Comparison of ENCODE assay signal across 8 cellular contexts in the genomic region with DNA sequence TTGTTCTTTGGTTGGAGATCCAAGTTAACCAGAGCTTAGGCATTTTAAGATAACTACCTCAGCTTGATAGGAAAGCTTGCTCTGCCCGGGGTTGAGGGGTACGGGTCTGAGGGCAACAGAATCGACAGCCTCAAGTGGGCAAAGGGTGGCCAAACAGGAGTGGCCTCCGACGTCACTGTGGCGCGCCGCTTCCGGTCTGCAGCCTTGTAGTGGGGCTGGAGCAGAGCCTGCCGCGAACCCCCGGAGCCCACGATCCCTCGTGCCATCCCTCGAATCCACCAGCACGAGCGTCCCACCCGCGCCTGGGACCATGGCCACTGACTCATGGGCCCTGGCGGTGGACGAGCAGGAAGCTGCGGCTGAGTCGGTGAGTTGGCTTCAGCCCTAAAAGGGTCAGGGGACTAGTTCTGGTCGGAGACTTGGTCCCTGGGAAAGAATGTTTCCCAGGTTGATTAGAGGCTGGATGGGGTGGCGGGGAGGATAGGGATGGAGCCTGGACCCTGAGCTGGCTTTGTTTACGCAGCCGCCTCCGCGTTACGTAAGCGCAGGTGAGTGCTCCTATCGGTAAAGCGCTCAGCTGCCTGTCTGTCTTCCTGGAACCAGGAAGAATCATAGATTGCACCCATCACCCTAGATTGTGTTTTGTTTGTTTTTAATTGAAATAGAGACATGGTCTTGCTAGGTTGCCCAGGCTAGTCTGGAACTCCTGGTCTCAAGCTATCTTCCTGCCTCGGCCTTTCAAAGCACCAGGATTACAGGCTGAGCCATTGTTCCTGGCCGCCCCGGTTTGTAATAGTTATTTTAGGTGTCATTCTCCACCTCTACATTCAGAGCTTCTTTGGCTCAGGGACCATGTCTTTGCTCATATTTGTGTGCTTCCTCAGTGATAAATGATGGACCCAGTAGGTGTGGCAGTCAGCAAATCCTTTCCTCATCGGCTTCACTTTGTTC. TPM values are rescaled to one million over a fixed set of nuclear protein-coding genes. Genes with fewer than 3 reads are reported as not detected.
A peak's percentile ranks its signal among the peaks of the same experiment; 100 is the strongest.
DNase-seq lines count a peak whose midpoint lies in the region; ATAC-seq and TF ChIP-seq lines count a peak whose summit lies in the region.

A gene (plus strand): TSS at position 199 of the 951 bp plus-strand sequence. CDS start 112 bp downstream, at position 311.

- TF ChIP-seq EP300 in esophagus muscularis mucosa (IDR thresholded peaks at IDR 0.05), result no peak

- H3K36me3 ChIP-seq in BLaER1 (peaks cover 24% of the 10 kb centered on the region), esophagus muscularis mucosa (peaks cover 0 to 20% (median 3%) of the 10 kb centered on the region in 4 donors), mucosa of stomach (ENCODE audit: control insufficient read depth, insufficient read depth, low read length) (no peaks in the 10 kb centered on the region)

- H3K9ac ChIP-seq in BLaER1 (peak within 1 kb of the TSS; percentile 90), mucosa of stomach (ENCODE audit: low read length) (peak within 1 kb of the TSS; percentile 100)

- WGBS in esophagus muscularis mucosa, result under 1% methylated on average over 24 of the region's 37 CpGs

- peak in 1 of 3 experiments; percentile 16 for TF ChIP-seq CTCF in esophagus muscularis mucosa (IDR thresholded peaks at IDR 0.05)

- intact Hi-C loops in esophagus muscularis mucosa (cut with DNase I), result loop anchor here (10.0 kb wide), 1 partner anchor 46 kb away; a partner anchor contains a TSS

- peak; percentile 67 for DNase-seq in HT1080 (ENCODE audit: low read depth)
- DNase-seq in OCI-M1 (lab: John Stamatoyannopoulos, UW), result peak; percentile 79
- peak; percentile 72 to 74 for DNase-seq in activated T-cell treated with anti-CD3 and anti-CD28 coated beads, Interleukin-2, amount 50 U/mL, for 48 hours
- peak; percentile 93 for DNase-seq in esophagus muscularis mucosa (ENCODE audit: extremely low spot score)
- peak; percentile 13 to 50 for DNase-seq in stimulated activated CD8-positive, alpha-beta memory T cell treated with anti-CD3 and anti-CD28 coated beads, Interleukin-7, amount 100 ng/mL, for 4 hours (ENCODE audit: low read depth in 2 of 2)

- H3K27me3 ChIP-seq in BLaER1 (no peaks in the 10 kb centered on the region), esophagus muscularis mucosa (no peaks in the 10 kb centered on the region), mucosa of stomach (ENCODE audit: control insufficient read depth, insufficient read depth, low read length) (no peaks in the 10 kb centered on the region)

- H4K20me1 ChIP-seq in BLaER1, result 0 out of 2 replicates have a peak, but pooled peaks cover 7% of the 10 kb centered on the region

- H3K4me1 ChIP-seq in BLaER1, result peaks cover 11% of the 10 kb centered on the region
- peaks cover 7 to 19% (median 19%) of the 10 kb centered on the region in 4 donors for H3K4me1 ChIP-seq in esophagus muscularis mucosa
- H3K4me1 ChIP-seq in mucosa of stomach (ENCODE audit: control insufficient read depth, insufficient read depth, low read length), result peaks cover 11% of the 10 kb centered on the region

- ATAC-seq in GM19452 (IDR thresholded peaks at IDR 0.05; ENCODE audit: unreplicated experiment), result peak; percentile 71

- peak within 1 kb of the TSS; percentile 86 for H3K27ac ChIP-seq in BLaER1
- H3K27ac ChIP-seq in esophagus muscularis mucosa (replicated peaks in 1 of 4), result peak within 1 kb of the TSS; percentile 90 to 98 (median 96)

- peak within 1 kb of the TSS; percentile 79 for H3K4me2 ChIP-seq in BLaER1

- H3K9me3 ChIP-seq in BLaER1 (peaks cover 30% of the 10 kb centered on the region), esophagus muscularis mucosa (peaks cover 0 to 13% (median 8%) of the 10 kb centered on the region in 4 donors), mucosa of stomach (ENCODE audit: control insufficient read depth, low read length) (no peaks in the 10 kb centered on the region)

- H3K4me3 ChIP-seq in BLaER1, result peak within 1 kb of the TSS; percentile 84
- H3K4me3 ChIP-seq in esophagus muscularis mucosa, result peak within 1 kb of the TSS; percentile 70 to 98 (median 84)
- peak within 1 kb of the TSS; percentile 100 for H3K4me3 ChIP-seq in mucosa of stomach (ENCODE audit: low read length)

- TF ChIP-seq POLR2A in esophagus muscularis mucosa (IDR thresholded peaks at IDR 0.05; ENCODE audit: low read depth), result peak; percentile 77

RNA-seq across cellular contexts. Expression of the gene that starts here (rescaled TPM):
- total RNA-seq in HT1080 (2014; rRNA removed; shearing (Covaris generic)), result 21.2 and 36.3 TPM in 2 replicates
- 28.8 and 32.9 TPM in 2 replicates for polyA plus RNA-seq in HT1080 (2015; cell fraction: cytosol; rRNA removed)
- polyA plus RNA-seq in HT1080 (2015; cell fraction: nucleus; rRNA removed), result 40.0 and 47.0 TPM in 2 replicates
- total RNA-seq in esophagus muscularis mucosa, result 10 to 100 TPM; 36.1 to 48.7 (median 41.1) TPM

Comparison
In these comparisons a context has a peak if more than half of its experiments do, and no peak if none do; other contexts are left out.
1. Peak in every context shown above with its lines: DNase-seq, ATAC-seq, H3K4me3 ChIP-seq and H3K27ac ChIP-seq.
2. DNase-seq: peak in every context shown above with its lines; median percentile 93 in esophagus muscularis mucosa; 79 in OCI-M1; 73 in activated T-cell treated with anti-CD3 and anti-CD28 coated beads, Interleukin-2, amount 50 U/mL, for 48 hours; 67 in HT1080; 32 in stimulated activated CD8-positive, alpha-beta memory T cell treated with anti-CD3 and anti-CD28 coated beads, Interleukin-7, amount 100 ng/mL, for 4 hours.